In the genomic region with DNA sequence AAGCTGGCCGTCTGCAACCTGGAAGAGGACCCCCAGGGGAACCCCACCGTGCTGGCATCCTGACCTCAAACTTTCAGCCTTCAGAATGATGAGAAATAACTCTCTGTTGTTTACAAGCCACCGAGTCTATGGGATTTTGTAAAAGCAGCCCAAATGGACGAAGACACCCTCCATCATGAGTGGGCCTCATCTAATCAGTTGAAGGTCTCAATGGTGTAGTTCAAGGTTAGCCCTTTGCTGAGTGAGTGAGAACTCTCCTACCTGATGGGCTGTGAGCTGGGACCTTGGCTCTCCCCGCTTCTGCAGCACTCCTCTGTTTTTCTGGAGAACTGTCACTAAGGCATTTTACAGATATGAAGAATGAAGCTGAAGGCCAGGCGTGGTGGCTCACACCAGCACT, we compare ENCODE assay signal across 13 cellular contexts.
A peak's percentile ranks its signal among the peaks of the same experiment; 100 is the strongest.
DNase-seq lines count a peak whose midpoint lies in the region; ATAC-seq, FAIRE-seq and TF ChIP-seq lines count a peak whose summit lies in the region.
"Had no signal": no experiment of that assay in that cellular context is flagged by ENCODE, and none has a peak within 500 bp of the region (broad histone marks: within the 10 kb centered on the region; RNA-seq: fewer than 3 reads in every experiment).

No MANE protein-coding gene starts in this region.

- H3K4me3 ChIP-seq in K562: no peak overlapping the region
- H3K4me3 ChIP-seq: BLaER1 treated with 17β-estradiol and CSF1 and Interleukin-3, amounts not matched to agents 10 nM and 100 nM had no signal

- 0 out of 2 replicates have a peak, but pooled peaks cover 4% of the 10 kb centered on the region for H4K20me1 ChIP-seq in K562 (replicated peaks; ENCODE audit: control insufficient read depth, insufficient read depth, low read length)
- H4K20me1 ChIP-seq: BLaER1 treated with 17β-estradiol and CSF1 and Interleukin-3, amounts not matched to agents 10 nM and 100 nM had no signal

- DNase-seq in D341Med (ENCODE audit: low spot score): peak; percentile 22
- DNase-seq in HTR-8/SVneo (ENCODE audit: insufficient read length, low spot score): no peak
- no peak for DNase-seq in K562 (ENCODE audit: extremely low read depth in 1 of 4, low spot score in 3 of 4)
- DNase-seq in urothelium cell line (ENCODE audit: low spot score): no peak
- DNase-seq in SIG-M5 (lab: John Stamatoyannopoulos, UW): no peak
- DNase-seq: CD8-positive, alpha-beta T cell; COR-L47; GF-D8; GOT3; H7 had no signal

- no peak for TF ChIP-seq EP300 in K562 (IDR thresholded peaks at IDR 0.05; ENCODE audit: low read length)

- TF ChIP-seq POLR2A in K562 (conservative IDR thresholded peaks at IDR 0.05): no peak

- no peaks in the 10 kb centered on the region for H3K4me1 ChIP-seq in K562 (replicated peaks in 1 of 2; ENCODE audit: control insufficient read depth in 2 of 2, insufficient read depth in 2 of 2, low read length in 2 of 2)

- BruUV-seq in K562 (replicated peaks; lab: Mats Ljungman, UMichigan): no TSS peak

- H3K27ac ChIP-seq in K562 (ENCODE audit: extremely low read depth, low read depth, low read length): no peak overlapping the region
- H3K27ac ChIP-seq: BLaER1 treated with 17β-estradiol and CSF1 and Interleukin-3, amounts not matched to agents 10 nM and 100 nM had no signal

- no peaks in the 10 kb centered on the region for H3K9me1 ChIP-seq in K562 (ENCODE audit: control insufficient read depth, insufficient read depth, low read length)

- POLR2A ChIA-PET in K562 (lab: Yijun Ruan, JAX): no interaction called here

- in situ Hi-C loops in K562 (cut with MboI): no loop called here

- no peak overlapping the region for H3K4me2 ChIP-seq in K562 (ENCODE audit: insufficient read depth, low read length)
- H3K4me2 ChIP-seq: BLaER1 treated with 17β-estradiol and CSF1 and Interleukin-3, amounts not matched to agents 10 nM and 100 nM had no signal

- intact Hi-C loops in K562 (cut with micrococcal nuclease): no loop called here

- no peak overlapping the region for H3K9ac ChIP-seq in K562 (ENCODE audit: insufficient read depth in 1 of 2, low read depth in 2 of 2, low read length in 2 of 2)
- H3K9ac ChIP-seq: BLaER1 treated with 17β-estradiol and CSF1 and Interleukin-3, amounts not matched to agents 10 nM and 100 nM had no signal

- no peak for TF ChIP-seq CTCF in K562 (IDR thresholded peaks at IDR 0.05 in 2 of 3, conservative IDR thresholded peaks at IDR 0.05 in 1 of 3; ENCODE audit: insufficient read depth in 2 of 3, low read depth in 1 of 3, low read length in 3 of 3)

- FAIRE-seq in HTR-8/SVneo (lab: Jason Lieb, UNC) (peak; percentile 62), K562 (lab: Jason Lieb, UNC) (no peak), urothelium cell line (lab: Jason Lieb, UNC) (peak; percentile 46)
- FAIRE-seq: D721Med had no signal

- no peak overlapping the region for H2AFZ ChIP-seq in K562 (ENCODE audit: low read depth, low read length)

- H3K36me3 ChIP-seq in K562 (ENCODE audit: control insufficient read depth, insufficient read depth, low read length): no peaks in the 10 kb centered on the region
- H3K36me3 ChIP-seq: BLaER1 treated with 17β-estradiol and CSF1 and Interleukin-3, amounts not matched to agents 10 nM and 100 nM had no signal

- TF ChIP-seq RAD21 in K562 (CRISPR knock-in tag; conservative IDR thresholded peaks at IDR 0.05 in 1 of 2, IDR thresholded peaks at IDR 0.05 in 1 of 2): no peak

- no peaks in the 10 kb centered on the region for H3K9me3 ChIP-seq in K562 (replicated peaks; ENCODE audit: control insufficient read depth, insufficient read depth, low read depth, low read length)

- no peak for ATAC-seq in K562
- no peak for ATAC-seq in GM19455 (IDR thresholded peaks at IDR 0.05; ENCODE audit: unreplicated experiment)
- ATAC-seq: CD8-positive, alpha-beta T cell had no signal

- H3K27me3 ChIP-seq in K562 (ENCODE audit: control insufficient read depth in 2 of 2, insufficient read depth in 2 of 2, low read length in 2 of 2): peaks cover 2 to 52% of the 10 kb centered on the region in 2 experiments; a peak in 4 of 5 replicates
- H3K27me3 ChIP-seq: BLaER1 treated with 17β-estradiol and CSF1 and Interleukin-3, amounts not matched to agents 10 nM and 100 nM had no signal

- WGBS in K562 (ENCODE audit: insufficient coverage, low coverage, missing lambda C conversion rate): 0% methylated on average over 6 of the region's 6 CpGs

- CTCF ChIA-PET in K562 (lab: Yijun Ruan, JAX; ENCODE audit: low intra/inter-chr PET ratio): no interaction called here

- no peaks in the 10 kb centered on the region for H3K79me2 ChIP-seq in K562 (ENCODE audit: control insufficient read depth, insufficient read depth, low read length)

TF ChIP-seq in K562, 482 proteins besides CTCF, POLR2A, EP300 and RAD21:
- TF ChIP-seq ETS2 (tag; IDR thresholded peaks at IDR 0.05; ENCODE audit: borderline replicate concordance, poor library complexity, severe bottlenecking) (no peak), ZNF134 (CRISPR knock-in tag; conservative IDR thresholded peaks at IDR 0.05) (peak; percentile 92), KAT2B (IDR thresholded peaks at IDR 0.05; ENCODE audit: low read depth, low read length) (no peak), ZNF707 (CRISPR knock-in tag; conservative IDR thresholded peaks at IDR 0.05) (no peak)
- TF ChIP-seq, protein P1, sequence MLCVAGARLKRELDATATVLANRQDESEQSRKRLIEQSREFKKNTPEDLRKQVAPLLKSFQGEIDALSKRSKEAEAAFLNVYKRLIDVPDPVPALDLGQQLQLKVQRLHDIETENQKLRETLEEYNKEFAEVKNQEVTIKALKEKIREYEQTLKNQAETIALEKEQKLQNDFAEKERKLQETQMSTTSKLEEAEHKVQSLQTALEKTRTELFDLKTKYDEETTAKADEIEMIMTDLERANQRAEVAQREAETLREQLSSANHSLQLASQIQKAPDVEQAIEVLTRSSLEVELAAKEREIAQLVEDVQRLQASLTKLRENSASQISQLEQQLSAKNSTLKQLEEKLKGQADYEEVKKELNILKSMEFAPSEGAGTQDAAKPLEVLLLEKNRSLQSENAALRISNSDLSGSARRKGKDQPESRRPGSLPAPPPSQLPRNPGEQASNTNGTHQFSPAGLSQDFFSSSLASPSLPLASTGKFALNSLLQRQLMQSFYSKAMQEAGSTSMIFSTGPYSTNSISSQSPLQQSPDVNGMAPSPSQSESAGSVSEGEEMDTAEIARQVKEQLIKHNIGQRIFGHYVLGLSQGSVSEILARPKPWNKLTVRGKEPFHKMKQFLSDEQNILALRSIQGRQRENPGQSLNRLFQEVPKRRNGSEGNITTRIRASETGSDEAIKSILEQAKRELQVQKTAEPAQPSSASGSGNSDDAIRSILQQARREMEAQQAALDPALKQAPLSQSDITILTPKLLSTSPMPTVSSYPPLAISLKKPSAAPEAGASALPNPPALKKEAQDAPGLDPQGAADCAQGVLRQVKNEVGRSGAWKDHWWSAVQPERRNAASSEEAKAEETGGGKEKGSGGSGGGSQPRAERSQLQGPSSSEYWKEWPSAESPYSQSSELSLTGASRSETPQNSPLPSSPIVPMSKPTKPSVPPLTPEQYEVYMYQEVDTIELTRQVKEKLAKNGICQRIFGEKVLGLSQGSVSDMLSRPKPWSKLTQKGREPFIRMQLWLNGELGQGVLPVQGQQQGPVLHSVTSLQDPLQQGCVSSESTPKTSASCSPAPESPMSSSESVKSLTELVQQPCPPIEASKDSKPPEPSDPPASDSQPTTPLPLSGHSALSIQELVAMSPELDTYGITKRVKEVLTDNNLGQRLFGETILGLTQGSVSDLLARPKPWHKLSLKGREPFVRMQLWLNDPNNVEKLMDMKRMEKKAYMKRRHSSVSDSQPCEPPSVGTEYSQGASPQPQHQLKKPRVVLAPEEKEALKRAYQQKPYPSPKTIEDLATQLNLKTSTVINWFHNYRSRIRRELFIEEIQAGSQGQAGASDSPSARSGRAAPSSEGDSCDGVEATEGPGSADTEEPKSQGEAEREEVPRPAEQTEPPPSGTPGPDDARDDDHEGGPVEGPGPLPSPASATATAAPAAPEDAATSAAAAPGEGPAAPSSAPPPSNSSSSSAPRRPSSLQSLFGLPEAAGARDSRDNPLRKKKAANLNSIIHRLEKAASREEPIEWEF (CRISPR knock-in tag; IDR thresholded peaks at IDR 0.05): no peak
